ENCODE assay signal across 23 cellular contexts in the genomic region with DNA sequence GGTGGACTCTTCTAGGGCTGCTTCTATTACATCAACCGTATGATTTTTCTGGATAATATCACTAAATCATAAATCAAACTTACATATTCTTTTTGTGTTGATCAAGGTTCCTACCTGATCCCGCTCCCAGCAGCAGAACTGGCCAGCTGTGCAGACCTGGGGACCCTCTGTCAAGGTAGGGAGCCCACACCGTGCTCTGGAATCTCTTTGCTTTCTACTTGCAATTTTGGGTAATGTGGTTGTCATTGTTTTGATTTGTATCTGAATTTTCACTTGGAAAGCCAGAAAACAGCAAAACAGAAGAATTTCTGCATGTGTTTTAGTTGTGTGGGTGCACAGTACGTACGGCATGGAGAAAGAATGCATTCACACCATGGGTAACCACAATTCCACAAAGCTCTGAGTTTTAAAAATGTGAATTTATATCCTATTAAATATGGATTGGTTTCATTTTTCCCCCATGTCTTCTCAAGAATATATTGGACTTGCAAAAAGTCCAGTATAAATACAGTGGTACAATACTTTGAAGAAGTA.
"Had no signal": no experiment of that assay in that cellular context is flagged by ENCODE, and none has a peak within 500 bp of the region (broad histone marks: within the 10 kb centered on the region; RNA-seq: fewer than 3 reads in every experiment).

No MANE protein-coding gene starts in this region.

- H3K27ac ChIP-seq: brain microvascular endothelial cell, esophagus squamous epithelium, lower lobe of right lung, tibial artery, uterus had no signal

- H3K36me3 ChIP-seq: brain microvascular endothelial cell, lower lobe of right lung, tibial artery had no signal

- H3K9me3 ChIP-seq: esophagus squamous epithelium, lower lobe of right lung, tibial artery, uterus had no signal

- ATAC-seq: activated CD8-positive, alpha-beta memory T cell treated with anti-CD3 and anti-CD28 coated beads, Interleukin-2, amount 10 ng/mL, durations not matched to agents 7 days and 5 days; activated T-helper 17 cell treated with anti-CD3 and anti-CD28 coated beads, Interleukin-2, amount 50 U/mL, for 72 hours; left cardiac atrium; lower lobe of right lung had no signal

- H3K27me3 ChIP-seq: brain microvascular endothelial cell, esophagus squamous epithelium, tibial artery, uterus had no signal

- H3K4me1 ChIP-seq: tibial artery, uterus had no signal

- FAIRE-seq: endothelial cell of umbilical vein, islet of Langerhans had no signal

- H3K4me3 ChIP-seq: esophagus squamous epithelium, lower lobe of right lung, tibial artery, uterus had no signal

- DNase-seq: activated CD4-positive, alpha-beta memory T cell treated with anti-CD3 and anti-CD28 coated beads, Interleukin-2, amount 10 ng/mL, durations not matched to agents 7 days and 5 days; activated CD4-positive, alpha-beta T cell treated with anti-CD3 and anti-CD28 coated beads for 48 hours; activated CD4-positive, CD25-positive, alpha-beta regulatory T cell; activated CD8-positive, alpha-beta memory T cell treated with anti-CD3 and anti-CD28 coated beads, Interleukin-2, amount 10 ng/mL, durations not matched to agents 7 days and 5 days; activated naive CD4-positive, alpha-beta T cell; activated naive CD8-positive, alpha-beta T cell treated with anti-CD3 and anti-CD28 coated beads for 36 hours; amygdala; brain microvascular endothelial cell; cortex of kidney; effector memory CD4-positive, alpha-beta T cell; esophagus squamous epithelium; foreskin fibroblast; left cardiac atrium; lower lobe of right lung; stimulated activated CD4-positive, alpha-beta T cell treated with anti-CD3 and anti-CD28 coated beads, Interleukin-12 subunit alpha, Interleukin-12 subunit beta, amount 100 ng/mL, for 4 hours; stimulated activated CD4-positive, alpha-beta T cell treated with anti-CD3 and anti-CD28 coated beads, Interleukin-2, amount 100 ng/mL, for 24 hours; stimulated activated naive CD4-positive, alpha-beta T cell treated with Interleukin-2 at 50 U/mL for 16 hours; T1000; tibial artery; uterus had no signal
